8 cellular contexts compared by ENCODE assay signal in genomic region chr1:40041466-40041838, GRCh38. TPM values are rescaled to one million over a fixed set of nuclear protein-coding genes. Genes with fewer than 3 reads are reported as not detected.
DNase-seq lines count a peak whose midpoint lies in the region; ATAC-seq and TF ChIP-seq lines count a peak whose summit lies in the region.

No MANE protein-coding gene starts in this region.

- ATAC-seq in RWPE2 (ENCODE audit: low read depth) (no peak), GM21825 (IDR thresholded peaks at IDR 0.05; ENCODE audit: unreplicated experiment) (no peak)

- H3K27me3 ChIP-seq in RWPE2 (ENCODE audit: insufficient read depth, poor library complexity, severe bottlenecking) (no peaks in the 10 kb centered on the region), esophagus squamous epithelium (no peaks in the 10 kb centered on the region), prostate gland (replicated peaks; ENCODE audit: insufficient read depth) (no peaks in the 10 kb centered on the region)

- intact Hi-C loops in esophagus squamous epithelium (cut with DNase I) (no loop called here), prostate gland (cut with DNase I) (no loop called here)

- H3K9me3 ChIP-seq in ES-I3 (ENCODE audit: control insufficient read depth, insufficient read depth, low read length) (no peaks in the 10 kb centered on the region), RWPE2 (ENCODE audit: severe bottlenecking) (no peaks in the 10 kb centered on the region), esophagus squamous epithelium (no peaks in the 10 kb centered on the region), prostate gland (no peaks in the 10 kb centered on the region)

- 7 to 11% methylated on average over 5 of the region's 5 CpGs for WGBS in esophagus squamous epithelium, 2 donors
- WGBS in prostate gland: 10% methylated on average over 5 of the region's 5 CpGs

- H3K9ac ChIP-seq in ES-I3 (ENCODE audit: low read depth, low read length): peak overlapping the region; percentile 81

- TF ChIP-seq POLR2A in esophagus squamous epithelium (IDR thresholded peaks at IDR 0.05) (no peak), prostate gland (IDR thresholded peaks at IDR 0.05) (no peak)

- peaks cover 10% of the 10 kb centered on the region for H3K36me3 ChIP-seq in ES-I3 (ENCODE audit: insufficient read depth, low read length)
- H3K36me3 ChIP-seq in RWPE2 (ENCODE audit: low read depth): peaks cover 48% of the 10 kb centered on the region
- H3K36me3 ChIP-seq in esophagus squamous epithelium: peaks cover 0 to 14% (median 0%) of the 10 kb centered on the region in 3 donors
- no peaks in the 10 kb centered on the region for H3K36me3 ChIP-seq in prostate gland

- peaks cover 9% of the 10 kb centered on the region; the same call in 1 of the 2 replicates for H3K4me1 ChIP-seq in ES-I3 (ENCODE audit: insufficient read depth, low read length)
- peaks cover 25% of the 10 kb centered on the region for H3K4me1 ChIP-seq in RWPE2 (ENCODE audit: insufficient read depth, poor library complexity, severe bottlenecking)
- H3K4me1 ChIP-seq in esophagus squamous epithelium: peaks cover 22 to 82% (median 60%) of the 10 kb centered on the region in 3 donors
- peaks cover 17% of the 10 kb centered on the region for H3K4me1 ChIP-seq in prostate gland (replicated peaks)

- peak overlapping the region; percentile 92 for H3K27ac ChIP-seq in RWPE2 (ENCODE audit: poor library complexity, severe bottlenecking)
- peak overlapping the region; percentile 90 to 100 (median 98) for H3K27ac ChIP-seq in esophagus squamous epithelium
- H3K27ac ChIP-seq in prostate gland: peak overlapping the region; percentile 93 to 98

- DNase-seq in RWPE2 (ENCODE audit: low spot score): no peak
- no peak for DNase-seq in esophagus squamous epithelium (lab: John Stamatoyannopoulos, UW)
- no peak for DNase-seq in prostate gland (ENCODE audit: low spot score)
- no peak for DNase-seq in DMS153 treated with DMSO at 0.1 percent for 48 hours (lab: John Stamatoyannopoulos, UW; ENCODE audit: unreplicated experiment)
- DNase-seq in GM10266 (ENCODE audit: extremely low spot score): no peak
- DNase-seq in stimulated activated CD4-positive, alpha-beta T cell treated with anti-CD3 and anti-CD28 coated beads, Interleukin-2, amount 100 ng/mL, for 24 hours: no peak

- H3K4me3 ChIP-seq in RWPE2 (ENCODE audit: severe bottlenecking) (peak overlapping the region; percentile 76), esophagus squamous epithelium (peak overlapping the region; percentile 88 to 98 (median 94)), prostate gland (peak overlapping the region; percentile 69 to 83)

- TF ChIP-seq CTCF in RWPE2 (IDR thresholded peaks at IDR 0.05; ENCODE audit: poor library complexity, severe bottlenecking) (no peak), esophagus squamous epithelium (IDR thresholded peaks at IDR 0.05) (no peak), prostate gland (IDR thresholded peaks at IDR 0.05) (no peak), GM10266 (IDR thresholded peaks at IDR 0.05; ENCODE audit: control insufficient read depth, insufficient read depth, low read depth, missing control alignments) (no peak)

RNA-seq across cellular contexts. Expression of gene CAP1, which starts 0.9 kb away (rescaled TPM):
- total RNA-seq in esophagus squamous epithelium: 100 to 1,000 TPM; 157 to 282 (median 227) TPM
- total RNA-seq in prostate gland: 100 to 1,000 TPM; 128 to 187 TPM

RNA-seq across cellular contexts. Expression of gene PPT1, which starts 55.6 kb away (rescaled TPM):
- 10 to 100 TPM; 27.2 to 43.9 (median 37.6) TPM for total RNA-seq in esophagus squamous epithelium
- 100 to 1,000 TPM in 1 of 2 donors, 10 to 100 TPM in 1; 86.2 to 126 TPM for total RNA-seq in prostate gland
